ENCODE assay signal across 9 cellular contexts in the genomic region with DNA sequence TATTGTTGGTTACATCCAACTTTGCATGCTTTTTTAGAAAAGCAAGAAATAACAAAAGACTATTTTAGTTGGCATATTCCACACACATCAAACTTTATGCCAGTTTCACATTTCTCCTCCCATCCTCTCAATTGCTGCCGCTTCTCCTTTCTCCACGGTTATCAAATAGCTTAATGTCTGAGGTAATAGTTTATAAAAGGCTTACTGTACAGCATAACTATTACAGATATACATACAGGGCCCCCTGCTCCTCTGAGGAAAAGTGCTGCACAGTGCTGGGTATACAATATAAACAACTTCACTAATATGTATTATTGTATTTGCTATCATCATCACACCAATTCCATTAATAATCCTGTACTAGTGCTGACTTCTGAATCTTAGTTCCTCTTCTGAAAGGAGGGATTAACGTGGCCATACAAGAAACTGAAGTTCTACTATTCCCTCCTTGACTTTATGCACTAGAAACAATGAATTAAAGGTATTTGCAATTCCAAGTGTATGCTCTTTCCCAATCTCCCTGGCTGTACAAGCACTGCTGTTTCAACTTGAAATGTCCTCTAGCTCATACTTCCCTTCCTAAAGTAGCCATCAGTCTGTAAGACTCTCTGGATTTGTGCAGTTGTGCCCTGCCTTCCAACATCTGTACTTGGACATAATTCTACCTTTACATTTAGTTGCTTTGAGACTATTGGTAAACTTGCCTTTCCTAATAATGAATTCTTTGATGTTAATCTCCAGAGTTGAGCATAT.
DNase-seq lines count a peak whose midpoint lies in the region; ATAC-seq and FAIRE-seq lines count a peak whose summit lies in the region.
"Had no signal": no experiment of that assay in that cellular context is flagged by ENCODE, and none has a peak within 500 bp of the region (broad histone marks: within the 10 kb centered on the region; RNA-seq: fewer than 3 reads in every experiment).

No MANE protein-coding gene starts in this region.

- H3K4me3 ChIP-seq in skin epidermis = peak overlapping the region in 5 of 7 experiments; percentile 66 to 97 (median 94)

- peak; percentile 21 for FAIRE-seq in GM18507 (lab: Jason Lieb, UNC)
- FAIRE-seq: TTC549 had no signal

- DNase-seq in GM18507 (ENCODE audit: extremely low spot score, insufficient read length, low read depth) = no peak
- peak; percentile 40 for DNase-seq in RKO (ENCODE audit: low spot score)
- peak; percentile 63 for DNase-seq in fibroblast of peridontal ligament (ENCODE audit: extremely low read depth)
- no peak for DNase-seq in GM19240 (ENCODE audit: insufficient read length, low spot score)
- no peak for DNase-seq in LoVo (ENCODE audit: low spot score)
- DNase-seq in stimulated activated CD4-positive, alpha-beta T cell treated with anti-CD3 and anti-CD28 coated beads, Interleukin-4, amount 100 ng/mL, for 1 hour = no peak

- no peak for ATAC-seq in HG03097 (IDR thresholded peaks at IDR 0.05; ENCODE audit: low FRiP score, unreplicated experiment)

- H3K27ac ChIP-seq in skin epidermis = peak overlapping the region in 10 of 21 experiments; percentile 13 to 100 (median 97)

Comparison
In these comparisons a context has a peak if more than half of its experiments do, and no peak if none do; other contexts are left out.
1. DNase-seq: peak in RKO (single experiment) and fibroblast of peridontal ligament (single experiment); none in GM18507 (single experiment), GM19240 (single experiment), LoVo (single experiment) and stimulated activated CD4-positive, alpha-beta T cell treated with anti-CD3 and anti-CD28 coated beads, Interleukin-4, amount 100 ng/mL, for 1 hour (single experiment).